ENCODE assay signal across 8 cellular contexts in genomic region chr3:37779289-37780152, GRCh38.
DNase-seq lines count a peak whose midpoint lies in the region; ATAC-seq and TF ChIP-seq lines count a peak whose summit lies in the region.

No MANE protein-coding gene starts in this region.

- H3K9me3 ChIP-seq in neural cell (ENCODE audit: low read length), result peaks cover 10% of the 10 kb centered on the region

- H3K4me1 Mint-ChIP-seq in activated CD8-positive, alpha-beta memory T cell treated with anti-CD3 and anti-CD28 coated beads, Interleukin-2, amount 10 ng/mL, durations not matched to agents 7 days and 5 days, result peaks cover 3% of the 10 kb centered on the region

- no peak overlapping the region for H3K4me2 ChIP-seq in neural cell (ENCODE audit: low read length)

- peak; percentile 74 for TF ChIP-seq RAD21 in neural cell (conservative IDR thresholded peaks at IDR 0.05)

- peaks cover 12% of the 10 kb centered on the region for H3K27me3 Mint-ChIP-seq in activated CD8-positive, alpha-beta memory T cell treated with anti-CD3 and anti-CD28 coated beads, Interleukin-2, amount 10 ng/mL, durations not matched to agents 7 days and 5 days

- DNase-seq in DMS53 (lab: John Stamatoyannopoulos, UW) (peak; percentile 76), NCI-H1092 treated with DMSO at 0.1 percent for 48 hours (lab: John Stamatoyannopoulos, UW) (peak; percentile 71), SKM-1 (lab: John Stamatoyannopoulos, UW; ENCODE audit: unreplicated experiment) (peak; percentile 46), fibroblast of gingiva (ENCODE audit: low read depth) (peak; percentile 75)
- DNase-seq in activated CD8-positive, alpha-beta memory T cell treated with anti-CD3 and anti-CD28 coated beads, Interleukin-2, amount 10 ng/mL, durations not matched to agents 7 days and 5 days, result no peak
- DNase-seq in activated CD4-positive, alpha-beta T cell treated with anti-CD3 and anti-CD28 coated beads for 4 hours, result no peak

- no peaks in the 10 kb centered on the region for H3K27me3 ChIP-seq in neural cell (ENCODE audit: insufficient read depth, low read depth, low read length)

- H3K36me3 Mint-ChIP-seq in activated CD8-positive, alpha-beta memory T cell treated with anti-CD3 and anti-CD28 coated beads, Interleukin-2, amount 10 ng/mL, durations not matched to agents 7 days and 5 days, result no peaks in the 10 kb centered on the region

- no peak overlapping the region for H3K9ac ChIP-seq in neural cell (ENCODE audit: low read length)

- CTCF ChIA-PET in activated CD8-positive, alpha-beta memory T cell treated with anti-CD3 and anti-CD28 coated beads, Interleukin-2, amount 10 ng/mL, durations not matched to agents 7 days and 5 days (lab: Charles Lee), result interaction anchor here (1.5 kb wide), 1 partner anchor 38 kb away, joined by 5 read pairs; no protein-coding TSS in a partner anchor

- TF ChIP-seq CTCF in neural cell (IDR thresholded peaks at IDR 0.05; ENCODE audit: poor library complexity, severe bottlenecking), result peak; percentile 78

- TF ChIP-seq EP300 in neural cell (conservative IDR thresholded peaks at IDR 0.05; ENCODE audit: poor library complexity, severe bottlenecking), result no peak

- H3K36me3 ChIP-seq in neural cell (ENCODE audit: insufficient read depth, low read length), result no peaks in the 10 kb centered on the region

- no peaks in the 10 kb centered on the region for H3F3A ChIP-seq in neural cell (ENCODE audit: insufficient read depth, low read length, poor library complexity, severe bottlenecking)

- peak; percentile 77 for ATAC-seq in GM21619 (IDR thresholded peaks at IDR 0.05; ENCODE audit: unreplicated experiment)
- ATAC-seq in activated CD8-positive, alpha-beta memory T cell treated with anti-CD3 and anti-CD28 coated beads, Interleukin-2, amount 10 ng/mL, durations not matched to agents 7 days and 5 days, result no peak

- peaks cover 3% of the 10 kb centered on the region for H3K9me3 Mint-ChIP-seq in activated CD8-positive, alpha-beta memory T cell treated with anti-CD3 and anti-CD28 coated beads, Interleukin-2, amount 10 ng/mL, durations not matched to agents 7 days and 5 days (ENCODE audit: low read depth)

- no peak overlapping the region for H2AFZ ChIP-seq in neural cell (ENCODE audit: low read depth, low read length)

- H3K4me3 ChIP-seq in neural cell (ENCODE audit: low read length), result no peak overlapping the region

- H3K4me3 Mint-ChIP-seq in activated CD8-positive, alpha-beta memory T cell treated with anti-CD3 and anti-CD28 coated beads, Interleukin-2, amount 10 ng/mL, durations not matched to agents 7 days and 5 days, result no peak overlapping the region

- H4K20me1 ChIP-seq in neural cell (ENCODE audit: insufficient read depth), result no peaks in the 10 kb centered on the region

- H3K27ac ChIP-seq in neural cell (ENCODE audit: low read length), result no peak overlapping the region

- no peaks in the 10 kb centered on the region for H3K9me2 ChIP-seq in neural cell (ENCODE audit: insufficient read depth, low read length)

- H3K27ac Mint-ChIP-seq in activated CD8-positive, alpha-beta memory T cell treated with anti-CD3 and anti-CD28 coated beads, Interleukin-2, amount 10 ng/mL, durations not matched to agents 7 days and 5 days, result no peak overlapping the region

- no peaks in the 10 kb centered on the region for H3K79me2 ChIP-seq in neural cell (replicated peaks; ENCODE audit: insufficient read depth, low read length)

TF ChIP-seq in neural cell, 6 proteins besides CTCF, POLR2A, EP300 and RAD21:
- TF ChIP-seq SMC3 (conservative IDR thresholded peaks at IDR 0.05; ENCODE audit: poor library complexity) (peak; percentile 83), POLR2AphosphoS5 (IDR thresholded peaks at IDR 0.05) (no peak), TAF1 (IDR thresholded peaks at IDR 0.05; ENCODE audit: low read depth) (no peak), MXI1 (conservative IDR thresholded peaks at IDR 0.05; ENCODE audit: poor library complexity, severe bottlenecking) (no peak), EZH2 (IDR thresholded peaks at IDR 0.05; ENCODE audit: borderline replicate concordance, insufficient read depth, low read length, poor library complexity, severe bottlenecking) (no peak), REST (IDR thresholded peaks at IDR 0.05; ENCODE audit: borderline replicate concordance) (no peak)

Comparison
In these comparisons a context has a peak if more than half of its experiments do, and no peak if none do; other contexts are left out.
1. DNase-seq: peak in DMS53 (single experiment), NCI-H1092 treated with DMSO at 0.1 percent for 48 hours (single experiment), SKM-1 (single experiment) and fibroblast of gingiva (single experiment); none in activated CD8-positive, alpha-beta memory T cell treated with anti-CD3 and anti-CD28 coated beads, Interleukin-2, amount 10 ng/mL, durations not matched to agents 7 days and 5 days (single experiment) and activated CD4-positive, alpha-beta T cell treated with anti-CD3 and anti-CD28 coated beads for 4 hours (0 of 2).